In genomic region chr1:180365039-180365438, GRCh38 we compare ENCODE assay signal across 11 cellular contexts.
DNase-seq lines count a peak whose midpoint lies in the region; ATAC-seq, FAIRE-seq and TF ChIP-seq lines count a peak whose summit lies in the region.
"Had no signal": no experiment of that assay in that cellular context is flagged by ENCODE, and none has a peak within 500 bp of the region (broad histone marks: within the 10 kb centered on the region; RNA-seq: fewer than 3 reads in every experiment).

No MANE protein-coding gene starts in this region.

- no peak for DNase-seq in D721Med (ENCODE audit: insufficient read length, low spot score)
- peak; percentile 12 for DNase-seq in KBM-7
- no peak for DNase-seq in RWPE2 (ENCODE audit: low spot score)
- no peak for DNase-seq in kidney epithelial cell (ENCODE audit: low read depth)
- no peak for DNase-seq in NCI-H187 (lab: John Stamatoyannopoulos, UW)
- no peak for DNase-seq in stimulated activated CD4-positive, alpha-beta T cell treated with anti-CD3 and anti-CD28 coated beads, Interleukin-4, amount 100 ng/mL, for 4 hours
- DNase-seq: activated naive CD8-positive, alpha-beta T cell treated with anti-CD3 and anti-CD28 coated beads, Interleukin-2, amount 10 ng/mL, durations not matched to agents 7 days and 5 days; effector memory CD4-positive, alpha-beta T cell; OCI-M1 had no signal

- no peak overlapping the region for H3K4me3 ChIP-seq in RWPE2 (ENCODE audit: severe bottlenecking)
- no peak overlapping the region for H3K4me3 ChIP-seq in kidney epithelial cell (ENCODE audit: low read depth, low read length)

- no peak for ATAC-seq in RWPE2 (ENCODE audit: low read depth)
- no peak for ATAC-seq in HG02973 (IDR thresholded peaks at IDR 0.05; ENCODE audit: unreplicated experiment)
- ATAC-seq in GM21786 (IDR thresholded peaks at IDR 0.05; ENCODE audit: unreplicated experiment), result no peak

- in situ Hi-C loops in KBM-7 (cut with MboI; ENCODE audit: low pct_unique_long_range_greater_than_20kb, low sequenced_read_pairs), result no loop called here

- no peak overlapping the region for H3K27ac ChIP-seq in RWPE2 (ENCODE audit: poor library complexity, severe bottlenecking)

- peaks cover 14% of the 10 kb centered on the region for H3K4me1 ChIP-seq in RWPE2 (ENCODE audit: insufficient read depth, poor library complexity, severe bottlenecking)

- no peaks in the 10 kb centered on the region for H3K9me3 ChIP-seq in RWPE2 (ENCODE audit: severe bottlenecking)

- H3K27me3 ChIP-seq in RWPE2 (ENCODE audit: insufficient read depth, poor library complexity, severe bottlenecking) (no peaks in the 10 kb centered on the region), kidney epithelial cell (ENCODE audit: control insufficient read depth, insufficient read depth, low read length) (no peaks in the 10 kb centered on the region)

- TF ChIP-seq CTCF in D721Med (IDR thresholded peaks at IDR 0.05; ENCODE audit: insufficient read depth, missing control alignments), result peak; percentile 33
- peak; percentile 15 for TF ChIP-seq CTCF in RWPE2 (IDR thresholded peaks at IDR 0.05; ENCODE audit: poor library complexity, severe bottlenecking)
- TF ChIP-seq CTCF in kidney epithelial cell (IDR thresholded peaks at IDR 0.05; ENCODE audit: insufficient read depth, low read length, poor library complexity, severe bottlenecking), result peak; percentile 16

- FAIRE-seq in D721Med (lab: Jason Lieb, UNC), result peak; percentile 71

- no peaks in the 10 kb centered on the region; the same call in 1 of the 2 replicates for H3K36me3 ChIP-seq in RWPE2 (ENCODE audit: low read depth)
- H3K36me3 ChIP-seq in kidney epithelial cell (ENCODE audit: control insufficient read depth, insufficient read depth, low read length), result no peaks in the 10 kb centered on the region
